Comparison of ENCODE assay signal across 8 cellular contexts in the genomic region with DNA sequence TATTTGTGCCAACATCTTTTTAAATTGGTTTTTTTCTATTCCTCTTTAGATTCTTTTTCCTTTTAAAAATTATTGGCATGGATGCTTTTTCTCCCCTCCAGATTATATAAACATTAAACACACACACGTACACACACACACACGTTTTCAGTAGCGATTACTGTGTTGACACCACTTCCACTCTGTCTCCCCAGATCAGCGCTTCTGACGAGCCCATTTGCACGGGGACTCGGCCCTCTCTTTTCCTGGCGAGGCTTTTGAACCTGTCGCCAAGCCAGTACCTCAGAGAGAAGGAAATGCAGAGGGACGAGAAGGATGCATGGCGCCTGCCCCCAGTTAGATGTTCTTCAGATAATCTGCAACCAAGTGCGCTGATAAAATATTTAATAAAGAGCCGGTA. TPM values are rescaled to one million over a fixed set of nuclear protein-coding genes. Genes with fewer than 3 reads are reported as not detected.
A peak's percentile ranks its signal among the peaks of the same experiment; 100 is the strongest.
DNase-seq lines count a peak whose midpoint lies in the region; ATAC-seq and TF ChIP-seq lines count a peak whose summit lies in the region.

No MANE protein-coding gene starts in this region.

- peaks cover 8% of the 10 kb centered on the region for H3K36me3 Mint-ChIP-seq in activated naive CD4-positive, alpha-beta T cell treated with anti-CD3 and anti-CD28 coated beads, Interleukin-2, amount 50 U/mL, for 24 hours

- H3K9ac ChIP-seq in stomach smooth muscle (ENCODE audit: low read length in 2 of 2), result no peak overlapping the region

- no peak for DNase-seq in activated naive CD4-positive, alpha-beta T cell treated with Interleukin-2 at 50 U/mL for 16 hours
- no peak for DNase-seq in right atrium auricular region (ENCODE audit: low spot score)
- no peak for DNase-seq in AML-193 (lab: John Stamatoyannopoulos, UW)

- no peaks in the 10 kb centered on the region for H3K9me3 ChIP-seq in right atrium auricular region
- H3K9me3 ChIP-seq in stomach smooth muscle (ENCODE audit: control insufficient read depth in 2 of 2, low read length in 2 of 2), result no peaks in the 10 kb centered on the region

- peak overlapping the region; percentile 36 to 52 for H3K4me3 ChIP-seq in right atrium auricular region
- H3K4me3 ChIP-seq in stomach smooth muscle (ENCODE audit: low read length in 2 of 2), result peak overlapping the region; percentile 18 to 71

- H3K27me3 Mint-ChIP-seq in activated naive CD4-positive, alpha-beta T cell treated with anti-CD3 and anti-CD28 coated beads, Interleukin-2, amount 50 U/mL, for 24 hours, result peaks cover 49% of the 10 kb centered on the region

- H3K36me3 ChIP-seq in right atrium auricular region (no peaks in the 10 kb centered on the region), stomach smooth muscle (ENCODE audit: control insufficient read depth in 2 of 2, insufficient read depth in 2 of 2, low read length in 2 of 2) (no peaks in the 10 kb centered on the region)

- ATAC-seq in HG03045 (IDR thresholded peaks at IDR 0.05; ENCODE audit: unreplicated experiment) (peak; percentile 33), HG03097 (IDR thresholded peaks at IDR 0.05; ENCODE audit: low FRiP score, unreplicated experiment) (no peak)

- H3K27me3 ChIP-seq in right atrium auricular region, result peaks cover 43 to 50% of the 10 kb centered on the region in 2 donors
- peaks cover 45 to 62% of the 10 kb centered on the region in 2 donors for H3K27me3 ChIP-seq in stomach smooth muscle (ENCODE audit: control insufficient read depth in 1 of 2, insufficient read depth in 2 of 2, low read length in 2 of 2)

- H3K27ac Mint-ChIP-seq in activated naive CD4-positive, alpha-beta T cell treated with anti-CD3 and anti-CD28 coated beads, Interleukin-2, amount 50 U/mL, for 24 hours, result no peak overlapping the region

- H3K27ac ChIP-seq in VCaP, result peak overlapping the region; percentile 71
- no peak overlapping the region for H3K27ac ChIP-seq in right atrium auricular region
- no peak overlapping the region for H3K27ac ChIP-seq in stomach smooth muscle (ENCODE audit: low read length)

- no peaks in the 10 kb centered on the region for H3K9me3 Mint-ChIP-seq in activated naive CD4-positive, alpha-beta T cell treated with anti-CD3 and anti-CD28 coated beads, Interleukin-2, amount 50 U/mL, for 24 hours

- TF ChIP-seq CTCF in VCaP (conservative IDR thresholded peaks at IDR 0.05), result no peak
- no peak for TF ChIP-seq CTCF in right atrium auricular region (IDR thresholded peaks at IDR 0.05)

- H3K4me1 ChIP-seq in right atrium auricular region (peaks cover 0 to 46% of the 10 kb centered on the region in 2 donors), stomach smooth muscle (ENCODE audit: control insufficient read depth, insufficient read depth, low read length) (peaks cover 33% of the 10 kb centered on the region)

- H3K4me3 Mint-ChIP-seq in activated naive CD4-positive, alpha-beta T cell treated with anti-CD3 and anti-CD28 coated beads, Interleukin-2, amount 50 U/mL, for 24 hours, result peak overlapping the region; percentile 87

- peaks cover 46% of the 10 kb centered on the region for H3K4me1 Mint-ChIP-seq in activated naive CD4-positive, alpha-beta T cell treated with anti-CD3 and anti-CD28 coated beads, Interleukin-2, amount 50 U/mL, for 24 hours

RNA-seq across cellular contexts. Expression of gene TBR1, which starts 1.1 kb away (rescaled TPM):
- total RNA-seq in right atrium auricular region, result not detected
